ENCODE assay signal across 9 cellular contexts in the genomic region with DNA sequence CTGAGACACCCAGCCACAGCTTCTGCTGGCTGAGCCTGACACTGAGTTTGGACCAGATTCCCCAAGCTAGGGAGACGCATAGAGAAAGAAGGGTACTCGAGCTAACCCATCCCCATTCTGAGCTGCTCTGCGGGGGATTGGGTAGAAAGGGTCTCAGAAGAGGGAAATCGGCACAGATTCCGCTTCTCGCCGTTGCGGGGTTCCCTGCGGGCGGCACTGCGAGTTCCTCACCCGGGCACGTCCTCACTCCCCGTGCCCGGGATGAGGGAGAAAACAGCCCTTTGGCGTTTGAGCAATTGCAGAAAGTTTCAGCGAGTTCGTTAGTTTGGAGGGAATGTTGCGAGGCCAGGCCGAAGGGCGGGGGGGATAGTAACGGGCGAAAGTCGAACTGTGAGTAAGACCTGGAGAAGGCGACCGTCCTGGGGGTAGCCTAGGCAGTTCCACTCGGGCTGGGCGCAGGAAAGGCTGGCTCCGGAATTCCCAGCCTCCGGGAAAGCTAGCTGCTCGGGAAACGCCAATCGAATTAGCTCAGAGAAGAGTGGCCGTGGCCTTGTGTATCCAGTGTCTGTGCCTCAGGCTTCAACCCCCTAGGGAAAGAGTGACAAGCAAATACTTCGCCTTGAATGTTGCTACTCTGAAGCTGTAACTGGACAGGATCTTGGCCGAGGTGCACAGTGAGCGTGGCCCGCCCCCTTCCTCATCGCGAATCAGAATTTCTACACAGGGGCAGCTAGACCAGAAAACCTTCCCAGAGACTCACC. TPM values are rescaled to one million over a fixed set of nuclear protein-coding genes. Genes with fewer than 3 reads are reported as not detected.
DNase-seq lines count a peak whose midpoint lies in the region; ATAC-seq lines count a peak whose summit lies in the region.
"Had no signal": no experiment of that assay in that cellular context is flagged by ENCODE, and none has a peak within 500 bp of the region (broad histone marks: within the 10 kb centered on the region; RNA-seq: fewer than 3 reads in every experiment).

No MANE protein-coding gene starts in this region.

- no peak for DNase-seq in activated T-cell treated with anti-CD3 and anti-CD28 coated beads, Interleukin-2, amount 50 U/mL, for 72 hours
- DNase-seq in activated T-cell treated with anti-CD3 and anti-CD28 coated beads, Interleukin-2, amount 50 U/mL, for 48 hours: no peak
- peak; percentile 54 for DNase-seq in dermis blood vessel endothelial cell
- DNase-seq in lung microvascular endothelial cell (ENCODE audit: low read depth in 2 of 2): peak; percentile 17 to 71
- no peak for DNase-seq in stimulated activated CD4-positive, alpha-beta T cell treated with anti-CD3 and anti-CD28 coated beads, Interleukin-2, amount 100 ng/mL, for 48 hours
- no peak for DNase-seq in Kasumi-1 (lab: John Stamatoyannopoulos, UW)
- DNase-seq in nucleus accumbens (lab: John Stamatoyannopoulos, UW): no peak
- DNase-seq: NCI-H2171 had no signal

- H3K4me1 Mint-ChIP-seq in activated T-cell treated with anti-CD3 and anti-CD28 coated beads, Interleukin-2, amount 50 U/mL, for 72 hours (ENCODE audit: low read depth): peaks cover 11% of the 10 kb centered on the region

- no peak overlapping the region for H3K27ac Mint-ChIP-seq in activated T-cell treated with anti-CD3 and anti-CD28 coated beads, Interleukin-2, amount 50 U/mL, for 72 hours

- peak overlapping the region; percentile 27 to 57 for H3K4me3 Mint-ChIP-seq in activated T-cell treated with anti-CD3 and anti-CD28 coated beads, Interleukin-2, amount 50 U/mL, for 72 hours

- H3K9me3 Mint-ChIP-seq in activated T-cell treated with anti-CD3 and anti-CD28 coated beads, Interleukin-2, amount 50 U/mL, for 72 hours: peaks cover 3 to 4% of the 10 kb centered on the region in 2 donors

- ATAC-seq in activated T-cell treated with anti-CD3 and anti-CD28 coated beads, Interleukin-2, amount 50 U/mL, for 72 hours (replicated peaks in 1 of 2): no peak
- no peak for ATAC-seq in GM19324 (IDR thresholded peaks at IDR 0.05; ENCODE audit: low FRiP score, unreplicated experiment)

- H3K36me3 Mint-ChIP-seq in activated T-cell treated with anti-CD3 and anti-CD28 coated beads, Interleukin-2, amount 50 U/mL, for 72 hours (ENCODE audit: insufficient read depth in 2 of 2): peaks cover 0 to 2% of the 10 kb centered on the region in 2 donors

- peaks cover 38% of the 10 kb centered on the region for H3K27me3 Mint-ChIP-seq in activated T-cell treated with anti-CD3 and anti-CD28 coated beads, Interleukin-2, amount 50 U/mL, for 72 hours (ENCODE audit: low read depth)

RNA-seq across cellular contexts. Expression of gene PTGFR, which starts 0.7 kb away (rescaled TPM):
- not detected for total RNA-seq in activated T-cell treated with anti-CD3 and anti-CD28 coated beads, Interleukin-2, amount 50 U/mL, for 72 hours
- total RNA-seq in dermis blood vessel endothelial cell (0.23 and 0.34 TPM in 2 replicates), lung microvascular endothelial cell (under 0.01 and 0.22 TPM in 2 replicates)

Comparison
In these comparisons a context has a peak if more than half of its experiments do, and no peak if none do; other contexts are left out.
1. DNase-seq: peak in dermis blood vessel endothelial cell (single experiment) and lung microvascular endothelial cell (2 of 2); none in activated T-cell treated with anti-CD3 and anti-CD28 coated beads, Interleukin-2, amount 50 U/mL, for 72 hours (0 of 2), activated T-cell treated with anti-CD3 and anti-CD28 coated beads, Interleukin-2, amount 50 U/mL, for 48 hours (0 of 2), stimulated activated CD4-positive, alpha-beta T cell treated with anti-CD3 and anti-CD28 coated beads, Interleukin-2, amount 100 ng/mL, for 48 hours (0 of 2), Kasumi-1 (0 of 2) and nucleus accumbens (0 of 56).